ENCODE assay signal across 1 cellular context in genomic region chr22:37484115-37485005, GRCh38.
TF ChIP-seq lines count a peak whose summit lies in the region.

No MANE protein-coding gene starts in this region.

TF ChIP-seq in GM12878, 131 proteins besides CTCF, POLR2A, EP300 and RAD21 (continued from another document):
- TF ChIP-seq ZNF592 (IDR thresholded peaks at IDR 0.05): peak; percentile 64
- peak; percentile 89 for TF ChIP-seq IKZF1 (conservative IDR thresholded peaks at IDR 0.05)
- peak; percentile 88; the same call in 1 of the 2 replicates for TF ChIP-seq NR2F1 (conservative IDR thresholded peaks at IDR 0.05)
- peak; percentile 94 for TF ChIP-seq RAD51 (IDR thresholded peaks at IDR 0.05)
- peak; percentile 8; the same call in 1 of the 2 replicates for TF ChIP-seq IRF4 (IDR thresholded peaks at IDR 0.05; ENCODE audit: low read depth, low read length)
- TF ChIP-seq MYC (IDR thresholded peaks at IDR 0.05; ENCODE audit: insufficient read depth, insufficient read length, insufficient replicate concordance, low read length, severe bottlenecking): peak; percentile 55
- TF ChIP-seq TCF7 (IDR thresholded peaks at IDR 0.05; ENCODE audit: borderline replicate concordance): no peak
- peak; percentile 60 for TF ChIP-seq E4F1 (IDR thresholded peaks at IDR 0.05; ENCODE audit: borderline replicate concordance, partially characterized antibody)
- TF ChIP-seq, protein P1, sequence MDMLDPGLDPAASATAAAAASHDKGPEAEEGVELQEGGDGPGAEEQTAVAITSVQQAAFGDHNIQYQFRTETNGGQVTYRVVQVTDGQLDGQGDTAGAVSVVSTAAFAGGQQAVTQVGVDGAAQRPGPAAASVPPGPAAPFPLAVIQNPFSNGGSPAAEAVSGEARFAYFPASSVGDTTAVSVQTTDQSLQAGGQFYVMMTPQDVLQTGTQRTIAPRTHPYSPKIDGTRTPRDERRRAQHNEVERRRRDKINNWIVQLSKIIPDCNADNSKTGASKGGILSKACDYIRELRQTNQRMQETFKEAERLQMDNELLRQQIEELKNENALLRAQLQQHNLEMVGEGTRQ (IDR thresholded peaks at IDR 0.05; ENCODE audit: borderline replicate concordance, low read depth, low read length): peak; percentile 85
- TF ChIP-seq BHLHE40 (IDR thresholded peaks at IDR 0.05; ENCODE audit: borderline replicate concordance in 1 of 2, low read depth in 2 of 2, low read length in 1 of 2): peak; percentile 97 to 98
- peak; percentile 71 to 80 for TF ChIP-seq IKZF2 (IDR thresholded peaks at IDR 0.05)
- peak; percentile 29; the same call in 1 of the 2 replicates for TF ChIP-seq TBL1XR1 (IDR thresholded peaks at IDR 0.05; ENCODE audit: low read depth, low read length)
- TF ChIP-seq, protein P2, sequence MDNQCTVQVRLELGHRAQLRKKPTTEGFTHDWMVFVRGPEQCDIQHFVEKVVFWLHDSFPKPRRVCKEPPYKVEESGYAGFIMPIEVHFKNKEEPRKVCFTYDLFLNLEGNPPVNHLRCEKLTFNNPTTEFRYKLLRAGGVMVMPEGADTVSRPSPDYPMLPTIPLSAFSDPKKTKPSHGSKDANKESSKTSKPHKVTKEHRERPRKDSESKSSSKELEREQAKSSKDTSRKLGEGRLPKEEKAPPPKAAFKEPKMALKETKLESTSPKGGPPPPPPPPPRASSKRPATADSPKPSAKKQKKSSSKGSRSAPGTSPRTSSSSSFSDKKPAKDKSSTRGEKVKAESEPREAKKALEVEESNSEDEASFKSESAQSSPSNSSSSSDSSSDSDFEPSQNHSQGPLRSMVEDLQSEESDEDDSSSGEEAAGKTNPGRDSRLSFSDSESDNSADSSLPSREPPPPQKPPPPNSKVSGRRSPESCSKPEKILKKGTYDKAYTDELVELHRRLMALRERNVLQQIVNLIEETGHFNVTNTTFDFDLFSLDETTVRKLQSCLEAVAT (IDR thresholded peaks at IDR 0.05): peak; percentile 50
- TF ChIP-seq CREB1 (IDR thresholded peaks at IDR 0.05; ENCODE audit: low read depth): peak; percentile 71
- peak; percentile 57; the same call in 1 of the 2 replicates for TF ChIP-seq TAF1 (IDR thresholded peaks at IDR 0.05; ENCODE audit: borderline replicate concordance, low read depth, low read length)
- TF ChIP-seq, protein P3, sequence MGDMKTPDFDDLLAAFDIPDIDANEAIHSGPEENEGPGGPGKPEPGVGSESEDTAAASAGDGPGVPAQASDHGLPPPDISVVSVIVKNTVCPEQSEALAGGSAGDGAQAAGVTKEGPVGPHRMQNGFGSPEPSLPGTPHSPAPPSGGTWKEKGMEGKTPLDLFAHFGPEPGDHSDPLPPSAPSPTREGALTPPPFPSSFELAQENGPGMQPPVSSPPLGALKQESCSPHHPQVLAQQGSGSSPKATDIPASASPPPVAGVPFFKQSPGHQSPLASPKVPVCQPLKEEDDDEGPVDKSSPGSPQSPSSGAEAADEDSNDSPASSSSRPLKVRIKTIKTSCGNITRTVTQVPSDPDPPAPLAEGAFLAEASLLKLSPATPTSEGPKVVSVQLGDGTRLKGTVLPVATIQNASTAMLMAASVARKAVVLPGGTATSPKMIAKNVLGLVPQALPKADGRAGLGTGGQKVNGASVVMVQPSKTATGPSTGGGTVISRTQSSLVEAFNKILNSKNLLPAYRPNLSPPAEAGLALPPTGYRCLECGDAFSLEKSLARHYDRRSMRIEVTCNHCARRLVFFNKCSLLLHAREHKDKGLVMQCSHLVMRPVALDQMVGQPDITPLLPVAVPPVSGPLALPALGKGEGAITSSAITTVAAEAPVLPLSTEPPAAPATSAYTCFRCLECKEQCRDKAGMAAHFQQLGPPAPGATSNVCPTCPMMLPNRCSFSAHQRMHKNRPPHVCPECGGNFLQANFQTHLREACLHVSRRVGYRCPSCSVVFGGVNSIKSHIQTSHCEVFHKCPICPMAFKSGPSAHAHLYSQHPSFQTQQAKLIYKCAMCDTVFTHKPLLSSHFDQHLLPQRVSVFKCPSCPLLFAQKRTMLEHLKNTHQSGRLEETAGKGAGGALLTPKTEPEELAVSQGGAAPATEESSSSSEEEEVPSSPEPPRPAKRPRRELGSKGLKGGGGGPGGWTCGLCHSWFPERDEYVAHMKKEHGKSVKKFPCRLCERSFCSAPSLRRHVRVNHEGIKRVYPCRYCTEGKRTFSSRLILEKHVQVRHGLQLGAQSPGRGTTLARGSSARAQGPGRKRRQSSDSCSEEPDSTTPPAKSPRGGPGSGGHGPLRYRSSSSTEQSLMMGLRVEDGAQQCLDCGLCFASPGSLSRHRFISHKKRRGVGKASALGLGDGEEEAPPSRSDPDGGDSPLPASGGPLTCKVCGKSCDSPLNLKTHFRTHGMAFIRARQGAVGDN (IDR thresholded peaks at IDR 0.05): peak; percentile 98
- peak; percentile 8; the same call in 1 of the 2 replicates for TF ChIP-seq BACH1 (IDR thresholded peaks at IDR 0.05; ENCODE audit: borderline replicate concordance)
- 0 out of 2 replicates have a peak, but pooled peaks have one; percentile 4 for TF ChIP-seq YY1 (IDR thresholded peaks at IDR 0.05; ENCODE audit: low read depth, low read length)
- TF ChIP-seq TARDBP (IDR thresholded peaks at IDR 0.05; ENCODE audit: borderline replicate concordance): 0 out of 2 replicates have a peak, but pooled peaks have one; percentile 17
- TF ChIP-seq HDAC6 (IDR thresholded peaks at IDR 0.05; ENCODE audit: unreplicated experiment): no peak
- peak; percentile 84 for TF ChIP-seq GABPA (IDR thresholded peaks at IDR 0.05; ENCODE audit: low read depth)
- TF ChIP-seq ZNF217 (IDR thresholded peaks at IDR 0.05): no peak
- peak; percentile 37 for TF ChIP-seq HCFC1 (IDR thresholded peaks at IDR 0.05; ENCODE audit: low read length)
- TF ChIP-seq SIN3A (IDR thresholded peaks at IDR 0.05; ENCODE audit: low read depth, low read length): peak; percentile 63
- TF ChIP-seq ATF2 (IDR thresholded peaks at IDR 0.05; ENCODE audit: low read length): no peak
- 0 out of 4 replicates have a peak, but pooled peaks of 1 of the 2 experiments have one; percentile 6 for TF ChIP-seq SRF (IDR thresholded peaks at IDR 0.05; ENCODE audit: low read depth in 2 of 2, low read length in 2 of 2)
- TF ChIP-seq POLR2AphosphoS5 (IDR thresholded peaks at IDR 0.05; ENCODE audit: low read length): peak; percentile 79
- TF ChIP-seq ESRRA (IDR thresholded peaks at IDR 0.05; ENCODE audit: low read length): no peak
- TF ChIP-seq, protein P4, sequence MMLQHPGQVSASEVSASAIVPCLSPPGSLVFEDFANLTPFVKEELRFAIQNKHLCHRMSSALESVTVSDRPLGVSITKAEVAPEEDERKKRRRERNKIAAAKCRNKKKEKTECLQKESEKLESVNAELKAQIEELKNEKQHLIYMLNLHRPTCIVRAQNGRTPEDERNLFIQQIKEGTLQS (IDR thresholded peaks at IDR 0.05; ENCODE audit: borderline replicate concordance, extremely low read depth, low read depth, low read length): peak; percentile 48; the same call in 1 of the 2 replicates
- TF ChIP-seq NR2C1 (IDR thresholded peaks at IDR 0.05): peak; percentile 94
- TF ChIP-seq ZNF274 (IDR thresholded peaks at IDR 0.05; ENCODE audit: insufficient read depth, insufficient read length): no peak
- peak in 1 of 2 experiments; percentile 86; a peak in 2 of 4 replicates for TF ChIP-seq ETV6 (conservative IDR thresholded peaks at IDR 0.05 in 1 of 2, IDR thresholded peaks at IDR 0.05 in 1 of 2; ENCODE audit: borderline replicate concordance in 1 of 2, low read depth in 1 of 2)
- TF ChIP-seq GATAD2B (conservative IDR thresholded peaks at IDR 0.05; ENCODE audit: low read depth): peak; percentile 66
- TF ChIP-seq TCF12 (IDR thresholded peaks at IDR 0.05; ENCODE audit: low read depth, low read length): 0 out of 2 replicates have a peak, but pooled peaks have one; percentile 51
- TF ChIP-seq, protein P5, sequence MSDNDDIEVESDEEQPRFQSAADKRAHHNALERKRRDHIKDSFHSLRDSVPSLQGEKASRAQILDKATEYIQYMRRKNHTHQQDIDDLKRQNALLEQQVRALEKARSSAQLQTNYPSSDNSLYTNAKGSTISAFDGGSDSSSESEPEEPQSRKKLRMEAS (IDR thresholded peaks at IDR 0.05; ENCODE audit: low read depth, low read length): peak; percentile 89
- peak; percentile 22 for TF ChIP-seq SMAD1 (IDR thresholded peaks at IDR 0.05; ENCODE audit: low read depth, partially characterized antibody)
- peak; percentile 61 for TF ChIP-seq SMARCA5 (IDR thresholded peaks at IDR 0.05)
